ENCODE assay signal across 8 cellular contexts in genomic region chr15:55289011-55289572, GRCh38. TPM values are rescaled to one million over a fixed set of nuclear protein-coding genes. Genes with fewer than 3 reads are reported as not detected.
DNase-seq lines count a peak whose midpoint lies in the region; ATAC-seq and TF ChIP-seq lines count a peak whose summit lies in the region.

No MANE protein-coding gene starts in this region.

- TF ChIP-seq POLR2A in suprapubic skin (IDR thresholded peaks at IDR 0.05): no peak

- H3K27ac ChIP-seq in dorsolateral prefrontal cortex (peak overlapping the region in 30 of 59 donors; percentile 23 to 85 (median 68)), suprapubic skin (peak overlapping the region; percentile 82)

- no peaks in the 10 kb centered on the region for H3K9me3 ChIP-seq in suprapubic skin

- WGBS in suprapubic skin: 8% methylated on average over 13 of the region's 15 CpGs

- peak; percentile 9 for ATAC-seq in HG03521 (IDR thresholded peaks at IDR 0.05; ENCODE audit: unreplicated experiment)

- no peaks in the 10 kb centered on the region for H3K36me3 ChIP-seq in suprapubic skin

- intact Hi-C loops in dorsolateral prefrontal cortex (cut with DNase I): no loop called here

- H3K27me3 ChIP-seq in dorsolateral prefrontal cortex (no peaks in the 10 kb centered on the region), suprapubic skin (no peaks in the 10 kb centered on the region)

- H3K4me3 ChIP-seq in dorsolateral prefrontal cortex (peak overlapping the region; percentile 43 to 86 (median 77)), suprapubic skin (peak overlapping the region; percentile 77)

- H3K4me1 ChIP-seq in suprapubic skin: peaks cover 18% of the 10 kb centered on the region

- TF ChIP-seq CTCF in dorsolateral prefrontal cortex (IDR thresholded peaks at IDR 0.05 in 54 of 56, conservative IDR thresholded peaks at IDR 0.05 in 2 of 56; ENCODE audit: low read depth in 1 of 56, partially characterized antibody in 56 of 56) (no peak), suprapubic skin (IDR thresholded peaks at IDR 0.05) (no peak)

- no peak for TF ChIP-seq EP300 in suprapubic skin (IDR thresholded peaks at IDR 0.05)

- DNase-seq in activated effector memory CD4-positive, alpha-beta T cell treated with anti-CD3 and anti-CD28 coated beads, Interleukin-2, amount 50 U/mL, for 16 hours: peak; percentile 77
- DNase-seq in activated effector memory CD4-positive, alpha-beta T cell treated with Interleukin-2 at 50 U/mL for 16 hours: no peak
- DNase-seq in UCSD-AML1 (lab: John Stamatoyannopoulos, UW; ENCODE audit: unreplicated experiment) (peak; percentile 22), dorsolateral prefrontal cortex (peak in 1 of 10 donors; percentile 11), lung microvascular endothelial cell (ENCODE audit: low read depth in 2 of 2) (peak; percentile 42 to 48), suprapubic skin (ENCODE audit: low spot score in 2 of 2) (peak in 1 of 2 donors; percentile 67), amniotic stem cell (lab: John Stamatoyannopoulos, UW) (no peak)

RNA-seq across cellular contexts. Expression of gene RAB27A, which starts 0.5 kb away (rescaled TPM):
- total RNA-seq in dorsolateral prefrontal cortex: 10 to 100 TPM in 43 of 120 experiments, 1 to 10 TPM in 77; 4.1 to 18.9 (median 8.6) TPM
- 6.1 and 9.5 TPM in 2 replicates for total RNA-seq in lung microvascular endothelial cell
- 10 to 100 TPM in 2 of 4 donors, 1 to 10 TPM in 2; 7.8 to 16.1 (median 9.2) TPM for total RNA-seq in suprapubic skin

RNA-seq across cellular contexts. Expression of gene PIGBOS1, which starts 29.8 kb away (rescaled TPM):
- total RNA-seq in dorsolateral prefrontal cortex: 10 to 100 TPM in 38 of 120 experiments, 1 to 10 TPM in 82; 5.4 to 17.6 (median 8.9) TPM
- total RNA-seq in lung microvascular endothelial cell: 4.1 and 7.7 TPM in 2 replicates
- 10 to 100 TPM in 1 of 4 donors, 1 to 10 TPM in 3; 4.1 to 17.8 (median 8.9) TPM for total RNA-seq in suprapubic skin

RNA-seq across cellular contexts. Expression of gene PIGB, which starts 29.9 kb away (rescaled TPM):
- total RNA-seq in dorsolateral prefrontal cortex (10 to 100 TPM in 70 of 120 experiments, 1 to 10 TPM in 50; 4.6 to 18.3 (median 10.5) TPM), lung microvascular endothelial cell (6.5 and 7.6 TPM in 2 replicates), suprapubic skin (10 to 100 TPM in 2 of 4 donors, 1 to 10 TPM in 2; 6.7 to 13.2 (median 9.9) TPM)

Comparison
In these comparisons a context has a peak if more than half of its experiments do, and no peak if none do; other contexts are left out.
1. DNase-seq: peak in activated effector memory CD4-positive, alpha-beta T cell treated with anti-CD3 and anti-CD28 coated beads, Interleukin-2, amount 50 U/mL, for 16 hours (single experiment), UCSD-AML1 (single experiment) and lung microvascular endothelial cell (2 of 2); none in activated effector memory CD4-positive, alpha-beta T cell treated with Interleukin-2 at 50 U/mL for 16 hours (single experiment) and amniotic stem cell (single experiment).